In genomic region chr12:25819713-25820112, GRCh38 we compare ENCODE assay signal across 18 cellular contexts.
"Had no signal": no experiment of that assay in that cellular context is flagged by ENCODE, and none has a peak within 500 bp of the region (broad histone marks: within the 10 kb centered on the region; RNA-seq: fewer than 3 reads in every experiment).

No MANE protein-coding gene starts in this region.

- H3K4me1 Mint-ChIP-seq: naive thymus-derived CD8-positive, alpha-beta T cell had no signal

- H3K4me2 ChIP-seq: hepatocyte had no signal

- ATAC-seq: effector memory CD8-positive, alpha-beta T cell; left colon; left ventricle myocardium superior; mucosa of descending colon; naive thymus-derived CD8-positive, alpha-beta T cell had no signal

- H3K9me3 Mint-ChIP-seq: naive thymus-derived CD8-positive, alpha-beta T cell had no signal

- H3K4me3 ChIP-seq: hepatocyte, lung, mucosa of descending colon had no signal

- H3K9me3 ChIP-seq: mucosa of descending colon, neutrophil had no signal

- H3K36me3 Mint-ChIP-seq: naive thymus-derived CD8-positive, alpha-beta T cell had no signal

- H3K27ac Mint-ChIP-seq: effector memory CD8-positive, alpha-beta T cell had no signal

- H2AFZ ChIP-seq: hepatocyte had no signal

- H3K4me3 Mint-ChIP-seq: effector memory CD8-positive, alpha-beta T cell; naive thymus-derived CD8-positive, alpha-beta T cell had no signal

- DNase-seq: effector memory CD8-positive, alpha-beta T cell; erythroblast; foreskin melanocyte; head of caudate nucleus; left colon; left ventricle myocardium superior; mucosa of descending colon; naive thymus-derived CD8-positive, alpha-beta T cell; right cardiac atrium; small intestine; stimulated activated CD4-positive, alpha-beta T cell treated with anti-CD3 and anti-CD28 coated beads, Interleukin-12 subunit alpha, Interleukin-12 subunit beta, amount 100 ng/mL, for 4 hours; stimulated activated CD4-positive, alpha-beta T cell treated with anti-CD3 and anti-CD28 coated beads, Interleukin-2, amount 100 ng/mL, for 48 hours; stimulated activated naive CD4-positive, alpha-beta T cell treated with Interleukin-2 at 50 U/mL for 16 hours; trophoblast cell had no signal

- H3K79me2 ChIP-seq: hepatocyte had no signal

- H3K27ac ChIP-seq: hepatocyte, neutrophil had no signal

- H3K27me3 Mint-ChIP-seq: effector memory CD8-positive, alpha-beta T cell had no signal

- FAIRE-seq: small intestine, urothelium cell line had no signal

- H3K27me3 ChIP-seq: hepatocyte, neutrophil had no signal

- H3K36me3 ChIP-seq: neutrophil had no signal
